31 cellular contexts compared by ENCODE assay signal in genomic region chr4:4343038-4343437, GRCh38. TPM values are rescaled to one million over a fixed set of nuclear protein-coding genes. Genes with fewer than 3 reads are reported as not detected.
"Had no signal": no experiment of that assay in that cellular context is flagged by ENCODE, and none has a peak within 500 bp of the region (broad histone marks: within the 10 kb centered on the region; RNA-seq: fewer than 3 reads in every experiment).

No MANE protein-coding gene starts in this region.

- H3K27ac ChIP-seq: brain microvascular endothelial cell, gastroesophageal sphincter, hepatocyte, neutrophil, ovary, psoas muscle, sigmoid colon, stomach, thyroid gland, upper lobe of left lung, WERI-Rb-1 had no signal

- H3K27me3 Mint-ChIP-seq: activated CD4-positive, alpha-beta memory T cell treated with anti-CD3 and anti-CD28 coated beads, Interleukin-2, amount 10 ng/mL, durations not matched to agents 7 days and 5 days; activated CD4-positive, alpha-beta T cell treated with anti-CD3 and anti-CD28 coated beads, Interleukin-2, amount 10 ng/mL, durations not matched to agents 24 days and 14 days; activated T-cell treated with anti-CD3 and anti-CD28 coated beads, Interleukin-2, amount 50 U/mL, for 24 hours; effector memory CD8-positive, alpha-beta T cell had no signal

- H3K36me3 ChIP-seq: brain microvascular endothelial cell, gastroesophageal sphincter, neutrophil, ovary, sigmoid colon, stomach, thyroid gland, upper lobe of left lung, WERI-Rb-1 had no signal

- H3K79me2 ChIP-seq: hepatocyte had no signal

- H3K4me3 Mint-ChIP-seq: activated CD4-positive, alpha-beta memory T cell treated with anti-CD3 and anti-CD28 coated beads, Interleukin-2, amount 10 ng/mL, durations not matched to agents 7 days and 5 days; activated CD4-positive, alpha-beta T cell treated with anti-CD3 and anti-CD28 coated beads, Interleukin-2, amount 10 ng/mL, durations not matched to agents 24 days and 14 days; activated T-cell treated with anti-CD3 and anti-CD28 coated beads, Interleukin-2, amount 50 U/mL, for 24 hours; effector memory CD8-positive, alpha-beta T cell; nephron progenitor cell; stimulated activated effector memory CD8-positive, alpha-beta T cell treated with anti-CD3 and anti-CD28 coated beads, Interleukin-12 subunit alpha, Interleukin-12 subunit beta, amount 100 ng/mL, for 72 hours had no signal

- H3K4me1 ChIP-seq: gastroesophageal sphincter, psoas muscle, sigmoid colon, stomach, thyroid gland had no signal

- DNase-seq: activated CD4-positive, alpha-beta memory T cell treated with anti-CD3 and anti-CD28 coated beads, Interleukin-2, amount 10 ng/mL, durations not matched to agents 7 days and 5 days; activated CD4-positive, alpha-beta T cell treated with anti-CD3 and anti-CD28 coated beads, Interleukin-2, amount 10 ng/mL, durations not matched to agents 24 days and 14 days; activated CD8-positive, alpha-beta memory T cell treated with anti-CD3 and anti-CD28 coated beads, Interleukin-2, amount 50 U/mL, for 48 hours; activated gamma-delta T cell treated with Interleukin-2 at 50 U/mL for 16 hours; activated naive CD4-positive, alpha-beta T cell treated with anti-CD3 and anti-CD28 coated beads, Interleukin-2, amount 50 U/mL, for 16 hours; activated T-cell treated with anti-CD3 and anti-CD28 coated beads, Interleukin-2, amount 50 U/mL, for 24 hours; amniotic stem cell; brain microvascular endothelial cell; cortex of kidney; effector memory CD8-positive, alpha-beta T cell; erythroblast; left cardiac atrium; left ventricle myocardium superior; mucosa of descending colon; nephron progenitor cell; ovary; psoas muscle; sigmoid colon; small intestine; stimulated activated CD4-positive, alpha-beta T cell treated with anti-CD3 and anti-CD28 coated beads, Interleukin-4, amount 100 ng/mL, for 24 hours; stomach; T1000; thyroid gland; upper lobe of left lung; WERI-Rb-1 had no signal

- H2AFZ ChIP-seq: hepatocyte had no signal

- H3K9me3 ChIP-seq: gastroesophageal sphincter, mucosa of descending colon, neutrophil, ovary, psoas muscle, sigmoid colon, stomach, thyroid gland, upper lobe of left lung had no signal

- H3K4me1 Mint-ChIP-seq: nephron progenitor cell had no signal

- H3K27me3 ChIP-seq: brain microvascular endothelial cell, hepatocyte, neutrophil, ovary, sigmoid colon, thyroid gland, upper lobe of left lung had no signal

- H3K36me3 Mint-ChIP-seq: stimulated activated effector memory CD8-positive, alpha-beta T cell treated with anti-CD3 and anti-CD28 coated beads, Interleukin-12 subunit alpha, Interleukin-12 subunit beta, amount 100 ng/mL, for 72 hours had no signal

- H3K4me2 ChIP-seq: hepatocyte had no signal

- H3K9me3 Mint-ChIP-seq: activated CD4-positive, alpha-beta T cell treated with anti-CD3 and anti-CD28 coated beads, Interleukin-2, amount 10 ng/mL, durations not matched to agents 24 days and 14 days; activated T-cell treated with anti-CD3 and anti-CD28 coated beads, Interleukin-2, amount 50 U/mL, for 24 hours; effector memory CD8-positive, alpha-beta T cell; nephron progenitor cell; stimulated activated effector memory CD8-positive, alpha-beta T cell treated with anti-CD3 and anti-CD28 coated beads, Interleukin-12 subunit alpha, Interleukin-12 subunit beta, amount 100 ng/mL, for 72 hours had no signal

- H3K27ac Mint-ChIP-seq: activated CD4-positive, alpha-beta memory T cell treated with anti-CD3 and anti-CD28 coated beads, Interleukin-2, amount 10 ng/mL, durations not matched to agents 7 days and 5 days; activated CD4-positive, alpha-beta T cell treated with anti-CD3 and anti-CD28 coated beads, Interleukin-2, amount 10 ng/mL, durations not matched to agents 24 days and 14 days; activated T-cell treated with anti-CD3 and anti-CD28 coated beads, Interleukin-2, amount 50 U/mL, for 24 hours; effector memory CD8-positive, alpha-beta T cell; nephron progenitor cell; stimulated activated effector memory CD8-positive, alpha-beta T cell treated with anti-CD3 and anti-CD28 coated beads, Interleukin-12 subunit alpha, Interleukin-12 subunit beta, amount 100 ng/mL, for 72 hours had no signal

- H3K4me3 ChIP-seq: gastroesophageal sphincter, hepatocyte, mucosa of descending colon, ovary, psoas muscle, sigmoid colon, stomach, thyroid gland, upper lobe of left lung had no signal

- ATAC-seq: activated CD4-positive, CD25-positive, alpha-beta regulatory T cell treated with anti-CD3 and anti-CD28 coated beads, Interleukin-2, amount 50 U/mL, for 24 hours; effector memory CD8-positive, alpha-beta T cell; gastroesophageal sphincter; left cardiac atrium; left ventricle myocardium superior; mucosa of descending colon; psoas muscle; stimulated activated effector memory CD8-positive, alpha-beta T cell treated with anti-CD3 and anti-CD28 coated beads, Interleukin-12 subunit alpha, Interleukin-12 subunit beta, amount 100 ng/mL, for 72 hours had no signal

RNA-seq across cellular contexts. Expression of gene NSG1, which starts 43.9 kb away (rescaled TPM):
- total RNA-seq: lung microvascular endothelial cell had no signal
